29 cellular contexts compared by ENCODE assay signal in genomic region chr3:177089901-177090300, GRCh38.
DNase-seq lines count a peak whose midpoint lies in the region; ATAC-seq, FAIRE-seq and TF ChIP-seq lines count a peak whose summit lies in the region.
"Had no signal": no experiment of that assay in that cellular context is flagged by ENCODE, and none has a peak within 500 bp of the region (broad histone marks: within the 10 kb centered on the region; RNA-seq: fewer than 3 reads in every experiment).

No MANE protein-coding gene starts in this region.

- H3K27me3 Mint-ChIP-seq in T-helper 17 cell (no peaks in the 10 kb centered on the region), immature natural killer cell (ENCODE audit: low read depth in 3 of 3) (no peaks in the 10 kb centered on the region)
- H3K27me3 Mint-ChIP-seq in naive thymus-derived CD8-positive, alpha-beta T cell: no peaks in the 10 kb centered on the region
- H3K27me3 Mint-ChIP-seq: activated CD4-positive, alpha-beta T cell treated with anti-CD3 and anti-CD28 coated beads, Interleukin-2, amount 10 ng/mL, durations not matched to agents 7 days and 5 days; activated CD8-positive, alpha-beta memory T cell treated with anti-CD3 and anti-CD28 coated beads, Interleukin-2, amount 10 ng/mL, durations not matched to agents 7 days and 5 days; dendritic cell treated with granulocyte-macrophage colony-stimulating factor and Interleukin-4, amounts not matched to agents 40 ng/mL and 50 ng/mL, for 4 days had no signal

- no peak for TF ChIP-seq CTCF in D721Med (IDR thresholded peaks at IDR 0.05; ENCODE audit: insufficient read depth, missing control alignments)

- peak; percentile 25 for FAIRE-seq in D721Med (lab: Jason Lieb, UNC)
- FAIRE-seq: bronchial epithelial cell, endothelial cell of umbilical vein had no signal

- no peaks in the 10 kb centered on the region for H3K9me3 ChIP-seq in T-helper 17 cell (ENCODE audit: control insufficient read depth, low read length, poor library complexity, severe bottlenecking)
- H3K9me3 ChIP-seq: ovary, right lobe of liver, SK-N-SH had no signal

- H3K36me3 Mint-ChIP-seq in T-helper 17 cell (ENCODE audit: low read depth) (no peaks in the 10 kb centered on the region), immature natural killer cell (peaks cover 13 to 16% (median 14%) of the 10 kb centered on the region in 3 donors)
- H3K36me3 Mint-ChIP-seq in naive thymus-derived CD8-positive, alpha-beta T cell: peaks cover 33 to 56% (median 45%) of the 10 kb centered on the region in 3 donors

- POLR2A ChIA-PET in naive thymus-derived CD8-positive, alpha-beta T cell (lab: Charles Lee): no interaction called here

- H3K9me3 Mint-ChIP-seq in immature natural killer cell: peaks cover 0 to 9% (median 0%) of the 10 kb centered on the region in 6 donors
- H3K9me3 Mint-ChIP-seq in naive thymus-derived CD8-positive, alpha-beta T cell: peaks cover 4 to 37% (median 28%) of the 10 kb centered on the region in 9 donors

- ATAC-seq in T-helper 17 cell: no peak
- ATAC-seq in naive thymus-derived CD8-positive, alpha-beta T cell: no peak
- ATAC-seq in GM19463 (IDR thresholded peaks at IDR 0.05; ENCODE audit: unreplicated experiment): no peak
- ATAC-seq: activated CD8-positive, alpha-beta memory T cell treated with anti-CD3 and anti-CD28 coated beads, Interleukin-2, amount 10 ng/mL, durations not matched to agents 7 days and 5 days; right lobe of liver; stimulated activated naive CD8-positive, alpha-beta T cell treated with anti-CD3 and anti-CD28 coated beads, Interleukin-15, Interleukin-2, amounts not matched to agents 100 U/mL and 50 U/mL, for 24 hours had no signal

- H3K4me3 Mint-ChIP-seq in T-helper 17 cell (no peak overlapping the region), immature natural killer cell (no peak overlapping the region)
- H3K4me3 Mint-ChIP-seq in naive thymus-derived CD8-positive, alpha-beta T cell: peak overlapping the region in 2 of 10 donors; percentile 8 to 19
- H3K4me3 Mint-ChIP-seq: activated CD4-positive, alpha-beta T cell treated with anti-CD3 and anti-CD28 coated beads, Interleukin-2, amount 10 ng/mL, durations not matched to agents 7 days and 5 days; activated CD8-positive, alpha-beta memory T cell treated with anti-CD3 and anti-CD28 coated beads, Interleukin-2, amount 10 ng/mL, durations not matched to agents 7 days and 5 days; dendritic cell treated with granulocyte-macrophage colony-stimulating factor and Interleukin-4, amounts not matched to agents 40 ng/mL and 50 ng/mL, for 4 days; T-helper 2 cell treated with Interferon-gamma antibody and Interleukin-4, amounts not matched to agents 5 μg/mL and 100 μg/mL, for 36 hours had no signal

- H3K4me1 Mint-ChIP-seq in T-helper 17 cell (peaks cover 23% of the 10 kb centered on the region), immature natural killer cell (peaks cover 61 to 89% of the 10 kb centered on the region in 2 donors)
- H3K4me1 Mint-ChIP-seq in naive thymus-derived CD8-positive, alpha-beta T cell: peaks cover 25 to 72% (median 62%) of the 10 kb centered on the region in 4 donors

- peak overlapping the region; percentile 65 for H3K27ac ChIP-seq in substantia nigra (ENCODE audit: low read depth, low read length, poor library complexity, severe bottlenecking)
- H3K27ac ChIP-seq: ovary, right lobe of liver, RWPE1, transverse colon, VCaP had no signal

- peak overlapping the region; percentile 61 for H3K27ac Mint-ChIP-seq in T-helper 17 cell
- H3K27ac Mint-ChIP-seq in immature natural killer cell: peak overlapping the region in 4 of 6 donors; percentile 6 to 66 (median 12)
- H3K27ac Mint-ChIP-seq in naive thymus-derived CD8-positive, alpha-beta T cell: peak overlapping the region in 3 of 10 donors; percentile 16 to 34 (median 26)
- H3K27ac Mint-ChIP-seq: activated CD4-positive, alpha-beta T cell treated with anti-CD3 and anti-CD28 coated beads, Interleukin-2, amount 10 ng/mL, durations not matched to agents 7 days and 5 days; activated CD8-positive, alpha-beta memory T cell treated with anti-CD3 and anti-CD28 coated beads, Interleukin-2, amount 10 ng/mL, durations not matched to agents 7 days and 5 days; dendritic cell treated with granulocyte-macrophage colony-stimulating factor and Interleukin-4, amounts not matched to agents 40 ng/mL and 50 ng/mL, for 4 days; T-helper 2 cell treated with Interferon-gamma antibody and Interleukin-4, amounts not matched to agents 5 μg/mL and 100 μg/mL, for 36 hours had no signal

- no peak for DNase-seq in D721Med (ENCODE audit: insufficient read length, low spot score)
- DNase-seq in T-helper 17 cell: no peak
- no peak for DNase-seq in immature natural killer cell
- no peak for DNase-seq in substantia nigra (lab: John Stamatoyannopoulos, UW)
- no peak for DNase-seq in naive thymus-derived CD8-positive, alpha-beta T cell
- no peak for DNase-seq in GOT3 (lab: John Stamatoyannopoulos, UW)
- DNase-seq: activated CD4-positive, alpha-beta T cell treated with anti-CD3 and anti-CD28 coated beads, Interleukin-2, amount 10 ng/mL, durations not matched to agents 7 days and 5 days; activated CD8-positive, alpha-beta memory T cell treated with anti-CD3 and anti-CD28 coated beads, Interleukin-2, amount 10 ng/mL, durations not matched to agents 7 days and 5 days; activated naive CD4-positive, alpha-beta T cell treated with anti-CD3 and anti-CD28 coated beads, Interleukin-2, amount 50 U/mL, for 16 hours; amygdala; DMS79; head of caudate nucleus; Kasumi-1; mesenchymal stem cell; NCI-H187; NCI-H2227 treated with DMSO at 0.1 percent for 48 hours; ovary; right lobe of liver; SK-N-SH; stimulated activated CD4-positive, alpha-beta T cell treated with anti-CD3 and anti-CD28 coated beads, Interleukin-4, amount 100 ng/mL, for 4 hours; stimulated activated naive CD8-positive, alpha-beta T cell treated with anti-CD3 and anti-CD28 coated beads, Interleukin-15, Interleukin-2, amounts not matched to agents 100 U/mL and 50 U/mL, for 24 hours; transverse colon had no signal
